Comparison of ENCODE assay signal across 9 cellular contexts in genomic region chr14:22070119-22070982, GRCh38.
DNase-seq lines count a peak whose midpoint lies in the region; ATAC-seq, FAIRE-seq and TF ChIP-seq lines count a peak whose summit lies in the region.
"Had no signal": no experiment of that assay in that cellular context is flagged by ENCODE, and none has a peak within 500 bp of the region (broad histone marks: within the 10 kb centered on the region; RNA-seq: fewer than 3 reads in every experiment).

No MANE protein-coding gene starts in this region.

- peak overlapping the region; percentile 93 for H3K4me3 Mint-ChIP-seq in activated CD4-positive, alpha-beta T cell treated with anti-CD3 and anti-CD28 coated beads, Interleukin-2, amount 10 ng/mL, durations not matched to agents 24 days and 14 days
- H3K4me3 Mint-ChIP-seq: neural crest cell had no signal

- H3K27me3 ChIP-seq in osteoblast (ENCODE audit: insufficient read depth, low read length) (no peaks in the 10 kb centered on the region), PC-9 (ENCODE audit: insufficient read depth, low read depth) (no peaks in the 10 kb centered on the region)

- H3K79me2 ChIP-seq in osteoblast (ENCODE audit: insufficient read depth, low read length) (no peaks in the 10 kb centered on the region), PC-9 (ENCODE audit: low read depth) (no peaks in the 10 kb centered on the region)

- H3K9me2 ChIP-seq in PC-9 (ENCODE audit: insufficient read depth) = no peaks in the 10 kb centered on the region

- H3K36me3 Mint-ChIP-seq in activated CD4-positive, alpha-beta T cell treated with anti-CD3 and anti-CD28 coated beads, Interleukin-2, amount 10 ng/mL, durations not matched to agents 24 days and 14 days (ENCODE audit: low read depth) = no peaks in the 10 kb centered on the region

- CTCF ChIA-PET in PC-9 (lab: Charles Lee) = no interaction called here

- H3K27ac ChIP-seq in osteoblast (ENCODE audit: low read depth, low read length) (no peak overlapping the region), PC-9 (no peak overlapping the region)

- H3K9me3 ChIP-seq in osteoblast (ENCODE audit: low read depth, low read length) (no peaks in the 10 kb centered on the region), PC-9 (ENCODE audit: insufficient read depth, low read depth) (no peaks in the 10 kb centered on the region)

- DNase-seq in activated CD4-positive, alpha-beta T cell treated with anti-CD3 and anti-CD28 coated beads, Interleukin-2, amount 10 ng/mL, durations not matched to agents 24 days and 14 days = peak; percentile 86
- DNase-seq in fibroblast of mammary gland (ENCODE audit: low read depth) = peak; percentile 8
- peak; percentile 44 for DNase-seq in stimulated activated CD4-positive, alpha-beta T cell treated with anti-CD3 and anti-CD28 coated beads, Interleukin-1b, Interleukin-23, amount 100 ng/mL, for 48 hours
- no peak for DNase-seq in frontal cortex (ENCODE audit: low spot score in 2 of 2)
- DNase-seq in osteoblast (ENCODE audit: insufficient read length, low spot score, missing footprints) = no peak
- no peak for DNase-seq in PC-9

- no peaks in the 10 kb centered on the region for H3F3A ChIP-seq in PC-9 (ENCODE audit: insufficient read depth, low read depth)

- no peak for FAIRE-seq in frontal cortex (lab: Jason Lieb, UNC)

- POLR2A ChIA-PET in PC-9 (lab: Charles Lee; ENCODE audit: unreplicated experiment) = no interaction called here

- ATAC-seq in GM19452 (IDR thresholded peaks at IDR 0.05; ENCODE audit: unreplicated experiment) = peak; percentile 46
- peak; percentile 43 for ATAC-seq in HG03175 (IDR thresholded peaks at IDR 0.05; ENCODE audit: unreplicated experiment)

- H4K20me1 ChIP-seq in osteoblast (ENCODE audit: insufficient read depth, low read length) (no peaks in the 10 kb centered on the region), PC-9 (ENCODE audit: insufficient read depth) (no peaks in the 10 kb centered on the region)

- BruUV-seq in PC-9 (replicated peaks; lab: Mats Ljungman, UMichigan) = no TSS peak

- intact Hi-C loops in activated CD4-positive, alpha-beta T cell treated with anti-CD3 and anti-CD28 coated beads, Interleukin-2, amount 10 ng/mL, durations not matched to agents 24 days and 14 days (cut with micrococcal nuclease) = loop anchor here (2.0 kb wide), 1 partner anchor 24 kb away; no protein-coding TSS in a partner anchor
- intact Hi-C loops in PC-9 (cut with micrococcal nuclease; ENCODE audit: unreplicated experiment) = no loop called here

- H3K36me3 ChIP-seq in osteoblast (ENCODE audit: insufficient read depth, low read length) = no peaks in the 10 kb centered on the region
- no peaks in the 10 kb centered on the region for H3K36me3 ChIP-seq in PC-9 (ENCODE audit: low read depth)

- H3K4me1 ChIP-seq in osteoblast (ENCODE audit: insufficient read depth, low read length) = no peaks in the 10 kb centered on the region
- no peaks in the 10 kb centered on the region for H3K4me1 ChIP-seq in PC-9 (replicated peaks; ENCODE audit: insufficient read depth)

- TF ChIP-seq CTCF in fibroblast of mammary gland (conservative IDR thresholded peaks at IDR 0.05; ENCODE audit: control insufficient read depth, insufficient read depth, low read depth, low read length) (no peak), osteoblast (IDR thresholded peaks at IDR 0.05; ENCODE audit: extremely low read depth, low read depth, low read length) (no peak), PC-9 (conservative IDR thresholded peaks at IDR 0.05) (no peak)

- no peak overlapping the region for H3K4me3 ChIP-seq in fibroblast of mammary gland (ENCODE audit: control insufficient read depth, low read depth, low read length)
- no peak overlapping the region for H3K4me3 ChIP-seq in osteoblast (ENCODE audit: insufficient read depth, low read length)
- H3K4me3 ChIP-seq in PC-9 = no peak overlapping the region

- H3K27me3 Mint-ChIP-seq in activated CD4-positive, alpha-beta T cell treated with anti-CD3 and anti-CD28 coated beads, Interleukin-2, amount 10 ng/mL, durations not matched to agents 24 days and 14 days = no peaks in the 10 kb centered on the region

- no peaks in the 10 kb centered on the region for H3K9me3 Mint-ChIP-seq in activated CD4-positive, alpha-beta T cell treated with anti-CD3 and anti-CD28 coated beads, Interleukin-2, amount 10 ng/mL, durations not matched to agents 24 days and 14 days
- H3K9me3 Mint-ChIP-seq: neural crest cell had no signal

- no peak overlapping the region for H2AFZ ChIP-seq in osteoblast (ENCODE audit: low read length)
- no peak overlapping the region for H2AFZ ChIP-seq in PC-9

- peaks cover 45% of the 10 kb centered on the region for H3K4me1 Mint-ChIP-seq in activated CD4-positive, alpha-beta T cell treated with anti-CD3 and anti-CD28 coated beads, Interleukin-2, amount 10 ng/mL, durations not matched to agents 24 days and 14 days

- H3K27ac Mint-ChIP-seq in activated CD4-positive, alpha-beta T cell treated with anti-CD3 and anti-CD28 coated beads, Interleukin-2, amount 10 ng/mL, durations not matched to agents 24 days and 14 days = peak overlapping the region; percentile 95

- H3K4me2 ChIP-seq in osteoblast (ENCODE audit: insufficient read depth, low read length) (no peak overlapping the region), PC-9 (no peak overlapping the region)

Comparison
In these comparisons a context has a peak if more than half of its experiments do, and no peak if none do; other contexts are left out.
1. DNase-seq: peak in activated CD4-positive, alpha-beta T cell treated with anti-CD3 and anti-CD28 coated beads, Interleukin-2, amount 10 ng/mL, durations not matched to agents 24 days and 14 days (single experiment), fibroblast of mammary gland (single experiment) and stimulated activated CD4-positive, alpha-beta T cell treated with anti-CD3 and anti-CD28 coated beads, Interleukin-1b, Interleukin-23, amount 100 ng/mL, for 48 hours (single experiment); none in frontal cortex (0 of 2), osteoblast (single experiment) and PC-9 (0 of 2).